Comparison of ENCODE assay signal across 9 cellular contexts in genomic region chr2:222753251-222753824, GRCh38.
DNase-seq lines count a peak whose midpoint lies in the region; ATAC-seq, FAIRE-seq and TF ChIP-seq lines count a peak whose summit lies in the region.
"Had no signal": no experiment of that assay in that cellular context is flagged by ENCODE, and none has a peak within 500 bp of the region (broad histone marks: within the 10 kb centered on the region; RNA-seq: fewer than 3 reads in every experiment).

No MANE protein-coding gene starts in this region.

- no peak for TF ChIP-seq EP300 in K562 (IDR thresholded peaks at IDR 0.05; ENCODE audit: low read length)

- no peaks in the 10 kb centered on the region for H4K20me1 ChIP-seq in K562 (replicated peaks; ENCODE audit: control insufficient read depth, insufficient read depth, low read length)

- CTCF ChIA-PET in K562 (lab: Yijun Ruan, JAX; ENCODE audit: low intra/inter-chr PET ratio): no interaction called here

- in situ Hi-C loops in K562 (cut with MboI): no loop called here

- no peaks in the 10 kb centered on the region for H3K9me1 ChIP-seq in K562 (ENCODE audit: control insufficient read depth, insufficient read depth, low read length)

- H2AFZ ChIP-seq in K562 (ENCODE audit: low read depth, low read length): no peak overlapping the region

- no peak overlapping the region for H3K9ac ChIP-seq in K562 (ENCODE audit: insufficient read depth in 1 of 2, low read depth in 2 of 2, low read length in 2 of 2)
- H3K9ac ChIP-seq in liver (ENCODE audit: low read depth in 1 of 2, low read length in 2 of 2): no peak overlapping the region

- no peaks in the 10 kb centered on the region for H3K27me3 ChIP-seq in K562 (ENCODE audit: control insufficient read depth in 2 of 2, insufficient read depth in 2 of 2, low read length in 2 of 2)
- H3K27me3 ChIP-seq in liver (ENCODE audit: control insufficient read depth in 4 of 4, insufficient read depth in 4 of 4, low read length in 3 of 4): no peaks in the 10 kb centered on the region

- no peak for FAIRE-seq in K562 (lab: Jason Lieb, UNC)
- FAIRE-seq: kidney had no signal

- H3K79me2 ChIP-seq in K562 (ENCODE audit: control insufficient read depth, insufficient read depth, low read length): no peaks in the 10 kb centered on the region

- no peak overlapping the region for H3K4me2 ChIP-seq in K562 (ENCODE audit: insufficient read depth, low read length)

- H3K27ac ChIP-seq in C4-2B: peak overlapping the region; percentile 7
- no peak overlapping the region for H3K27ac ChIP-seq in K562 (ENCODE audit: extremely low read depth, low read depth, low read length)
- H3K27ac ChIP-seq in liver (ENCODE audit: low read depth in 1 of 2, low read length in 2 of 2): peak overlapping the region; percentile 6 to 38

- H3K9me3 ChIP-seq in K562 (replicated peaks; ENCODE audit: control insufficient read depth, insufficient read depth, low read depth, low read length): no peaks in the 10 kb centered on the region
- no peaks in the 10 kb centered on the region for H3K9me3 ChIP-seq in liver (ENCODE audit: control insufficient read depth in 4 of 4, low read length in 3 of 4)

- H3K36me3 ChIP-seq in K562 (ENCODE audit: control insufficient read depth, insufficient read depth, low read length) (no peaks in the 10 kb centered on the region), liver (ENCODE audit: control insufficient read depth in 4 of 4, insufficient read depth in 3 of 4, low read depth in 1 of 4, low read length in 3 of 4) (no peaks in the 10 kb centered on the region)

- TF ChIP-seq CTCF in C4-2B (conservative IDR thresholded peaks at IDR 0.05): no peak
- TF ChIP-seq CTCF in K562 (IDR thresholded peaks at IDR 0.05 in 2 of 3, conservative IDR thresholded peaks at IDR 0.05 in 1 of 3; ENCODE audit: insufficient read depth in 2 of 3, low read depth in 1 of 3, low read length in 3 of 3): no peak
- TF ChIP-seq CTCF in liver (IDR thresholded peaks at IDR 0.05; ENCODE audit: low read depth, low read length, missing input control): no peak

- TF ChIP-seq POLR2A in K562 (conservative IDR thresholded peaks at IDR 0.05): no peak

- peak; percentile 66 for ATAC-seq in K562
- ATAC-seq in GM19395 (IDR thresholded peaks at IDR 0.05; ENCODE audit: unreplicated experiment): no peak

- H3K4me1 ChIP-seq in K562 (replicated peaks in 1 of 2; ENCODE audit: control insufficient read depth in 2 of 2, insufficient read depth in 2 of 2, low read length in 2 of 2) (no peaks in the 10 kb centered on the region), liver (ENCODE audit: control insufficient read depth in 4 of 4, insufficient read depth in 4 of 4, low read length in 3 of 4) (peaks cover 0 to 14% (median 9%) of the 10 kb centered on the region in 4 donors)

- DNase-seq in NCI-H2081 (lab: John Stamatoyannopoulos, UW): peak; percentile 83 to 88
- DNase-seq in K562 (ENCODE audit: extremely low read depth in 1 of 4, low spot score in 3 of 4): peak in 1 of 4 experiments; percentile 15
- no peak for DNase-seq in C1 segment of cervical spinal cord (lab: John Stamatoyannopoulos, UW)
- no peak for DNase-seq in amygdala (lab: John Stamatoyannopoulos, UW)
- DNase-seq in GM19240 (ENCODE audit: insufficient read length, low spot score): no peak
- DNase-seq: kidney had no signal

- POLR2A ChIA-PET in K562 (lab: Yijun Ruan, JAX): interaction anchor here (0.6 kb wide), 1 partner anchor 53 kb away, joined by 3 read pairs; no protein-coding TSS in a partner anchor

- no TSS peak for BruUV-seq in K562 (replicated peaks; lab: Mats Ljungman, UMichigan)

- TF ChIP-seq RAD21 in K562 (CRISPR knock-in tag; conservative IDR thresholded peaks at IDR 0.05 in 1 of 2, IDR thresholded peaks at IDR 0.05 in 1 of 2) (no peak), liver (IDR thresholded peaks at IDR 0.05) (peak in 1 of 2 donors; percentile 34)

- H3K4me3 ChIP-seq in K562 (no peak overlapping the region), liver (ENCODE audit: low read depth in 1 of 3, low read length in 3 of 3) (no peak overlapping the region)

- intact Hi-C loops in K562 (cut with micrococcal nuclease): no loop called here

- 4% methylated on average over 2 of the region's 2 CpGs for WGBS in K562 (ENCODE audit: insufficient coverage, low coverage, missing lambda C conversion rate)
- 27% methylated on average over 2 of the region's 2 CpGs for WGBS in liver

TF ChIP-seq in K562, 482 proteins besides CTCF, POLR2A, EP300 and RAD21:
- TF ChIP-seq PRDM10 (IDR thresholded peaks at IDR 0.05; ENCODE audit: partially characterized antibody): peak; percentile 37
- TF ChIP-seq ETV1 (tag; conservative IDR thresholded peaks at IDR 0.05; ENCODE audit: low read depth): no peak

TF ChIP-seq in liver, 16 proteins besides CTCF, POLR2A, EP300 and RAD21:
- TF ChIP-seq HNF4G (IDR thresholded peaks at IDR 0.05): no peak
- TF ChIP-seq JUND (IDR thresholded peaks at IDR 0.05): peak; percentile 30 to 67
- no peak for TF ChIP-seq MAX (IDR thresholded peaks at IDR 0.05)
- TF ChIP-seq YY1 (IDR thresholded peaks at IDR 0.05): no peak
- no peak for TF ChIP-seq NR2F2 (IDR thresholded peaks at IDR 0.05)
- no peak for TF ChIP-seq TAF1 (conservative IDR thresholded peaks at IDR 0.05)
- no peak for TF ChIP-seq REST (IDR thresholded peaks at IDR 0.05)
- TF ChIP-seq ATF3 (IDR thresholded peaks at IDR 0.05): no peak
- peak; percentile 57 for TF ChIP-seq SP1 (IDR thresholded peaks at IDR 0.05)
- peak; percentile 55 for TF ChIP-seq FOXA1 (IDR thresholded peaks at IDR 0.05)
- peak in 1 of 2 donors; percentile 38 for TF ChIP-seq HNF4A (conservative IDR thresholded peaks at IDR 0.05)
- peak; percentile 48 for TF ChIP-seq FOXA2 (IDR thresholded peaks at IDR 0.05)
- no peak for TF ChIP-seq EGR1 (IDR thresholded peaks at IDR 0.05; ENCODE audit: low read depth in 2 of 2)
- peak; percentile 89 to 91 for TF ChIP-seq RXRA (IDR thresholded peaks at IDR 0.05)

Comparison
In these comparisons a context has a peak if more than half of its experiments do, and no peak if none do; other contexts are left out.
1. DNase-seq: peak in NCI-H2081 (2 of 2); none in C1 segment of cervical spinal cord (0 of 14), amygdala (0 of 56) and GM19240 (single experiment).